1 cellular context compared by ENCODE assay signal in the genomic region with DNA sequence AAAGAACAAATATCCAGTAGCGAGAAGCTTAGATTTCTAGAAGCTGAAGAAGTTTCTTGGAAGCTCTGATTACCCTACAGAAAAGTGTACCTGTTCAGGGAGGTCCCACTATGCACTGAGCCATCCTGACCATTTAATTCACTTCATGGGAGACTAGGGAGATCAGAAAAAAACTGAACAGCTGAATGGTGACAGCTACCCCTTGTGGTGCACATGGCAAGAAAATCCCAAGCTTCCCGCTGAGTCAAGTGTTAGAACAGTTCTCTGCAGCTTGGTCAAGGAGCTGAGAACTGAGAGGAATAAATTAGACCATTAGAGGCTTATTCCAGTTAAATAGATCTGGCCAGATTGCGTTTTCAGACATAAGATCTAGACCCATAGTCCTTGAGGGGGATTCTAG.
TF ChIP-seq lines count a peak whose summit lies in the region.

No MANE protein-coding gene starts in this region.

TF ChIP-seq in GM23338, 12 proteins besides CTCF, POLR2A, EP300 and RAD21 (continued from another document):
- TF ChIP-seq, protein P1, sequence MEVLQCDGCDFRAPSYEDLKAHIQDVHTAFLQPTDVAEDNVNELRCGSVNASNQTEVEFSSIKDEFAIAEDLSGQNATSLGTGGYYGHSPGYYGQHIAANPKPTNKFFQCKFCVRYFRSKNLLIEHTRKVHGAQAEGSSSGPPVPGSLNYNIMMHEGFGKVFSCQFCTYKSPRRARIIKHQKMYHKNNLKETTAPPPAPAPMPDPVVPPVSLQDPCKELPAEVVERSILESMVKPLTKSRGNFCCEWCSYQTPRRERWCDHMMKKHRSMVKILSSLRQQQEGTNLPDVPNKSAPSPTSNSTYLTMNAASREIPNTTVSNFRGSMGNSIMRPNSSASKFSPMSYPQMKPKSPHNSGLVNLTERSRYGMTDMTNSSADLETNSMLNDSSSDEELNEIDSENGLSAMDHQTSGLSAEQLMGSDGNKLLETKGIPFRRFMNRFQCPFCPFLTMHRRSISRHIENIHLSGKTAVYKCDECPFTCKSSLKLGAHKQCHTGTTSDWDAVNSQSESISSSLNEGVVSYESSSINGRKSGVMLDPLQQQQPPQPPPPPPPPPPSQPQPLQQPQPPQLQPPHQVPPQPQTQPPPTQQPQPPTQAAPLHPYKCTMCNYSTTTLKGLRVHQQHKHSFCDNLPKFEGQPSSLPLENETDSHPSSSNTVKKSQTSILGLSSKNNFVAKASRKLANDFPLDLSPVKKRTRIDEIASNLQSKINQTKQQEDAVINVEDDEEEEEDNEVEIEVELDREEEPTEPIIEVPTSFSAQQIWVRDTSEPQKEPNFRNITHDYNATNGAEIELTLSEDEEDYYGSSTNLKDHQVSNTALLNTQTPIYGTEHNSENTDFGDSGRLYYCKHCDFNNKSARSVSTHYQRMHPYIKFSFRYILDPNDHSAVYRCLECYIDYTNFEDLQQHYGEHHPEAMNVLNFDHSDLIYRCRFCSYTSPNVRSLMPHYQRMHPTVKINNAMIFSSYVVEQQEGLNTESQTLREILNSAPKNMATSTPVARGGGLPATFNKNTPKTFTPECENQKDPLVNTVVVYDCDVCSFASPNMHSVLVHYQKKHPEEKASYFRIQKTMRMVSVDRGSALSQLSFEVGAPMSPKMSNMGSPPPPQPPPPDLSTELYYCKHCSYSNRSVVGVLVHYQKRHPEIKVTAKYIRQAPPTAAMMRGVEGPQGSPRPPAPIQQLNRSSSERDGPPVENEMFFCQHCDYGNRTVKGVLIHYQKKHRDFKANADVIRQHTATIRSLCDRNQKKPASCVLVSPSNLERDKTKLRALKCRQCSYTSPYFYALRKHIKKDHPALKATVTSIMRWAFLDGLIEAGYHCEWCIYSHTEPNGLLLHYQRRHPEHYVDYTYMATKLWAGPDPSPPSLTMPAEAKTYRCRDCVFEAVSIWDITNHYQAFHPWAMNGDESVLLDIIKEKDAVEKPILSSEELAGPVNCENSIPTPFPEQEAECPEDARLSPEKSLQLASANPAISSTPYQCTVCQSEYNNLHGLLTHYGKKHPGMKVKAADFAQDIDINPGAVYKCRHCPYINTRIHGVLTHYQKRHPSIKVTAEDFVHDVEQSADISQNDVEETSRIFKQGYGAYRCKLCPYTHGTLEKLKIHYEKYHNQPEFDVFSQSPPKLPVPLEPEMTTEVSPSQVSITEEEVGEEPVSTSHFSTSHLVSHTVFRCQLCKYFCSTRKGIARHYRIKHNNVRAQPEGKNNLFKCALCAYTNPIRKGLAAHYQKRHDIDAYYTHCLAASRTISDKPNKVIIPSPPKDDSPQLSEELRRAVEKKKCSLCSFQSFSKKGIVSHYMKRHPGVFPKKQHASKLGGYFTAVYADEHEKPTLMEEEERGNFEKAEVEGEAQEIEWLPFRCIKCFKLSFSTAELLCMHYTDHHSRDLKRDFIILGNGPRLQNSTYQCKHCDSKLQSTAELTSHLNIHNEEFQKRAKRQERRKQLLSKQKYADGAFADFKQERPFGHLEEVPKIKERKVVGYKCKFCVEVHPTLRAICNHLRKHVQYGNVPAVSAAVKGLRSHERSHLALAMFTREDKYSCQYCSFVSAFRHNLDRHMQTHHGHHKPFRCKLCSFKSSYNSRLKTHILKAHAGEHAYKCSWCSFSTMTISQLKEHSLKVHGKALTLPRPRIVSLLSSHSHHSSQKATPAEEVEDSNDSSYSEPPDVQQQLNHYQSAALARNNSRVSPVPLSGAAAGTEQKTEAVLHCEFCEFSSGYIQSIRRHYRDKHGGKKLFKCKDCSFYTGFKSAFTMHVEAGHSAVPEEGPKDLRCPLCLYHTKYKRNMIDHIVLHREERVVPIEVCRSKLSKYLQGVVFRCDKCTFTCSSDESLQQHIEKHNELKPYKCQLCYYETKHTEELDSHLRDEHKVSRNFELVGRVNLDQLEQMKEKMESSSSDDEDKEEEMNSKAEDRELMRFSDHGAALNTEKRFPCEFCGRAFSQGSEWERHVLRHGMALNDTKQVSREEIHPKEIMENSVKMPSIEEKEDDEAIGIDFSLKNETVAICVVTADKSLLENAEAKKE (CRISPR knock-in tag; IDR thresholded peaks at IDR 0.05) = no peak
- TF ChIP-seq ZNF331 (CRISPR knock-in tag; IDR thresholded peaks at IDR 0.05; ENCODE audit: low read depth) (no peak), NANOG (IDR thresholded peaks at IDR 0.05; ENCODE audit: borderline replicate concordance) (no peak), EZH2 (IDR thresholded peaks at IDR 0.05; ENCODE audit: low read depth, unreplicated experiment) (no peak), JUNB (IDR thresholded peaks at IDR 0.05; ENCODE audit: unreplicated experiment) (no peak), STAT1 (IDR thresholded peaks at IDR 0.05; ENCODE audit: unreplicated experiment) (no peak), ZNF114 (CRISPR knock-in tag; IDR thresholded peaks at IDR 0.05) (no peak), CREB1 (CRISPR knock-in tag; IDR thresholded peaks at IDR 0.05; ENCODE audit: low read depth) (no peak), EZH2phosphoT487 (IDR thresholded peaks at IDR 0.05; ENCODE audit: unreplicated experiment) (no peak)
- TF ChIP-seq, protein P2, sequence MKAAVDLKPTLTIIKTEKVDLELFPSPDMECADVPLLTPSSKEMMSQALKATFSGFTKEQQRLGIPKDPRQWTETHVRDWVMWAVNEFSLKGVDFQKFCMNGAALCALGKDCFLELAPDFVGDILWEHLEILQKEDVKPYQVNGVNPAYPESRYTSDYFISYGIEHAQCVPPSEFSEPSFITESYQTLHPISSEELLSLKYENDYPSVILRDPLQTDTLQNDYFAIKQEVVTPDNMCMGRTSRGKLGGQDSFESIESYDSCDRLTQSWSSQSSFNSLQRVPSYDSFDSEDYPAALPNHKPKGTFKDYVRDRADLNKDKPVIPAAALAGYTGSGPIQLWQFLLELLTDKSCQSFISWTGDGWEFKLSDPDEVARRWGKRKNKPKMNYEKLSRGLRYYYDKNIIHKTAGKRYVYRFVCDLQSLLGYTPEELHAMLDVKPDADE (IDR thresholded peaks at IDR 0.05) = no peak
- TF ChIP-seq, protein P3, sequence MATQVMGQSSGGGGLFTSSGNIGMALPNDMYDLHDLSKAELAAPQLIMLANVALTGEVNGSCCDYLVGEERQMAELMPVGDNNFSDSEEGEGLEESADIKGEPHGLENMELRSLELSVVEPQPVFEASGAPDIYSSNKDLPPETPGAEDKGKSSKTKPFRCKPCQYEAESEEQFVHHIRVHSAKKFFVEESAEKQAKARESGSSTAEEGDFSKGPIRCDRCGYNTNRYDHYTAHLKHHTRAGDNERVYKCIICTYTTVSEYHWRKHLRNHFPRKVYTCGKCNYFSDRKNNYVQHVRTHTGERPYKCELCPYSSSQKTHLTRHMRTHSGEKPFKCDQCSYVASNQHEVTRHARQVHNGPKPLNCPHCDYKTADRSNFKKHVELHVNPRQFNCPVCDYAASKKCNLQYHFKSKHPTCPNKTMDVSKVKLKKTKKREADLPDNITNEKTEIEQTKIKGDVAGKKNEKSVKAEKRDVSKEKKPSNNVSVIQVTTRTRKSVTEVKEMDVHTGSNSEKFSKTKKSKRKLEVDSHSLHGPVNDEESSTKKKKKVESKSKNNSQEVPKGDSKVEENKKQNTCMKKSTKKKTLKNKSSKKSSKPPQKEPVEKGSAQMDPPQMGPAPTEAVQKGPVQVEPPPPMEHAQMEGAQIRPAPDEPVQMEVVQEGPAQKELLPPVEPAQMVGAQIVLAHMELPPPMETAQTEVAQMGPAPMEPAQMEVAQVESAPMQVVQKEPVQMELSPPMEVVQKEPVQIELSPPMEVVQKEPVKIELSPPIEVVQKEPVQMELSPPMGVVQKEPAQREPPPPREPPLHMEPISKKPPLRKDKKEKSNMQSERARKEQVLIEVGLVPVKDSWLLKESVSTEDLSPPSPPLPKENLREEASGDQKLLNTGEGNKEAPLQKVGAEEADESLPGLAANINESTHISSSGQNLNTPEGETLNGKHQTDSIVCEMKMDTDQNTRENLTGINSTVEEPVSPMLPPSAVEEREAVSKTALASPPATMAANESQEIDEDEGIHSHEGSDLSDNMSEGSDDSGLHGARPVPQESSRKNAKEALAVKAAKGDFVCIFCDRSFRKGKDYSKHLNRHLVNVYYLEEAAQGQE (IDR thresholded peaks at IDR 0.05; ENCODE audit: unreplicated experiment) = no peak
